In genomic region chr16:64475627-64476351, GRCh38 we compare ENCODE assay signal across 17 cellular contexts.
DNase-seq lines count a peak whose midpoint lies in the region; TF ChIP-seq lines count a peak whose summit lies in the region.
"Had no signal": no experiment of that assay in that cellular context is flagged by ENCODE, and none has a peak within 500 bp of the region (broad histone marks: within the 10 kb centered on the region; RNA-seq: fewer than 3 reads in every experiment).

No MANE protein-coding gene starts in this region.

- H3K18ac ChIP-seq in trophoblast cell (ENCODE audit: low read length): no peak overlapping the region

- no peaks in the 10 kb centered on the region for H3K79me2 ChIP-seq in trophoblast cell (ENCODE audit: control insufficient read depth, insufficient read depth, low read length, poor library complexity)

- no peak overlapping the region for H3K23ac ChIP-seq in trophoblast cell (ENCODE audit: low read length)

- H4K8ac ChIP-seq in trophoblast cell (ENCODE audit: low read depth, low read length): no peak overlapping the region

- no peak for TF ChIP-seq POLR2A in stomach (IDR thresholded peaks at IDR 0.05)

- no peak overlapping the region for H2BK12ac ChIP-seq in trophoblast cell (ENCODE audit: low read length)

- DNase-seq in DMS53 (lab: John Stamatoyannopoulos, UW) (peak; percentile 3), DMS53 treated with DMSO at 0.1 percent for 48 hours (lab: John Stamatoyannopoulos, UW; ENCODE audit: unreplicated experiment) (no peak), cardiac muscle cell (ENCODE audit: low read depth in 1 of 2, low spot score in 1 of 2) (peak; percentile 30 to 60), trophoblast cell (no peak), stomach (no peak), anterior cingulate cortex (lab: John Stamatoyannopoulos, UW) (no peak), GDM1 (lab: John Stamatoyannopoulos, UW) (no peak)
- DNase-seq: activated naive CD4-positive, alpha-beta T cell; CD4-positive, alpha-beta T cell; cerebellar nuclear complex; NCI-H187 treated with DMSO at 0.1 percent for 48 hours; NCI-H526 treated with DMSO at 0.1 percent for 48 hours; occipital lobe; T-helper 17 cell had no signal

- H3K4ac ChIP-seq in trophoblast cell (ENCODE audit: low read depth, low read length): no peak overlapping the region

- no peak overlapping the region for H3K4me2 ChIP-seq in trophoblast cell (ENCODE audit: low read length)

- no peak for TF ChIP-seq EP300 in stomach (IDR thresholded peaks at IDR 0.05)

- no peak overlapping the region for H4K12ac ChIP-seq in trophoblast cell (ENCODE audit: low read depth, low read length)

- peak overlapping the region; percentile 29 for H3K27ac ChIP-seq in cardiac muscle cell
- no peak overlapping the region for H3K27ac ChIP-seq in trophoblast cell (ENCODE audit: low read depth, low read length)
- peak overlapping the region in 1 of 5 donors; percentile 13 for H3K27ac ChIP-seq in stomach
- H3K27ac ChIP-seq: 22Rv1, epithelial cell of prostate had no signal

- no peak overlapping the region for H4K91ac ChIP-seq in trophoblast cell (ENCODE audit: low read depth, low read length)

- H2BK5ac ChIP-seq in trophoblast cell (ENCODE audit: low read depth, low read length, poor library complexity): no peak overlapping the region

- H2AFZ ChIP-seq in neuron (ENCODE audit: low read depth, low read length) (peak overlapping the region; percentile 19), trophoblast cell (ENCODE audit: insufficient read depth, low read length, poor library complexity) (no peak overlapping the region)

- H3K4me3 ChIP-seq in cardiac muscle cell: no peak overlapping the region
- H3K4me3 ChIP-seq in neuron (ENCODE audit: low read length): no peak overlapping the region
- H3K4me3 ChIP-seq in trophoblast cell (ENCODE audit: low read depth, low read length): no peak overlapping the region
- no peak overlapping the region for H3K4me3 ChIP-seq in stomach

- no peak overlapping the region for H2AK5ac ChIP-seq in trophoblast cell (ENCODE audit: low read length)

- no peaks in the 10 kb centered on the region for H3K36me3 ChIP-seq in cardiac muscle cell
- no peaks in the 10 kb centered on the region for H3K36me3 ChIP-seq in neuron (ENCODE audit: insufficient read depth, low read length)
- no peaks in the 10 kb centered on the region for H3K36me3 ChIP-seq in trophoblast cell (ENCODE audit: control insufficient read depth in 1 of 2, insufficient read depth in 2 of 2, low read length in 2 of 2)
- H3K36me3 ChIP-seq in stomach: no peaks in the 10 kb centered on the region

- H2BK120ac ChIP-seq in trophoblast cell (ENCODE audit: insufficient read depth, low read length, poor library complexity): no peak overlapping the region

- no CpG with 5 or more reads among the region's 11 CpGs for WGBS in trophoblast cell (ENCODE audit: extremely low coverage, insufficient coverage, insufficient read length)
- WGBS in stomach, 5 donors: 61 to 68% (median 62%) methylated on average over 11 of the region's 11 CpGs

- intact Hi-C loops in stomach (cut with DNase I; ENCODE audit: low total_unique reads): no loop called here

- H3K4me1 ChIP-seq in cardiac muscle cell (ENCODE audit: low read depth): peaks cover 21% of the 10 kb centered on the region
- H3K4me1 ChIP-seq in neuron (ENCODE audit: insufficient read depth, low read length): peaks cover 9% of the 10 kb centered on the region
- H3K4me1 ChIP-seq in trophoblast cell (ENCODE audit: control insufficient read depth in 1 of 2, insufficient read depth in 2 of 2, low read length in 2 of 2): peaks cover 0 to 2% of the 10 kb centered on the region in 2 experiments
- peaks cover 6 to 15% (median 13%) of the 10 kb centered on the region in 4 donors for H3K4me1 ChIP-seq in stomach

- no peaks in the 10 kb centered on the region for H3K27me3 ChIP-seq in cardiac muscle cell
- H3K27me3 ChIP-seq in neuron (ENCODE audit: insufficient read depth, low read length): no peaks in the 10 kb centered on the region
- H3K27me3 ChIP-seq in trophoblast cell (ENCODE audit: insufficient read depth, low read length): no peaks in the 10 kb centered on the region
- no peaks in the 10 kb centered on the region for H3K27me3 ChIP-seq in stomach

- TF ChIP-seq CTCF in cardiac muscle cell (IDR thresholded peaks at IDR 0.05; ENCODE audit: low read depth, low read length) (no peak), stomach (IDR thresholded peaks at IDR 0.05) (no peak)

- no peaks in the 10 kb centered on the region for H3K9me3 ChIP-seq in cardiac muscle cell (ENCODE audit: low read depth)
- H3K9me3 ChIP-seq in neuron (ENCODE audit: low read length): no peaks in the 10 kb centered on the region
- H3K9me3 ChIP-seq in trophoblast cell (ENCODE audit: insufficient read depth, low read depth, low read length): no peaks in the 10 kb centered on the region
- H3K9me3 ChIP-seq in stomach: no peaks in the 10 kb centered on the region

- H3K14ac ChIP-seq in trophoblast cell (ENCODE audit: low read length): no peak overlapping the region

- H3K9ac ChIP-seq in trophoblast cell (ENCODE audit: low read length): no peak overlapping the region

- no peaks in the 10 kb centered on the region for H3K79me1 ChIP-seq in trophoblast cell (ENCODE audit: low read length)

Comparison
In these comparisons a context has a peak if more than half of its experiments do, and no peak if none do; other contexts are left out.
1. DNase-seq: peak in DMS53 (single experiment) and cardiac muscle cell (2 of 2); none in DMS53 treated with DMSO at 0.1 percent for 48 hours (single experiment), trophoblast cell (0 of 2), stomach (single experiment), anterior cingulate cortex (0 of 58) and GDM1 (single experiment).